In the genomic region with DNA sequence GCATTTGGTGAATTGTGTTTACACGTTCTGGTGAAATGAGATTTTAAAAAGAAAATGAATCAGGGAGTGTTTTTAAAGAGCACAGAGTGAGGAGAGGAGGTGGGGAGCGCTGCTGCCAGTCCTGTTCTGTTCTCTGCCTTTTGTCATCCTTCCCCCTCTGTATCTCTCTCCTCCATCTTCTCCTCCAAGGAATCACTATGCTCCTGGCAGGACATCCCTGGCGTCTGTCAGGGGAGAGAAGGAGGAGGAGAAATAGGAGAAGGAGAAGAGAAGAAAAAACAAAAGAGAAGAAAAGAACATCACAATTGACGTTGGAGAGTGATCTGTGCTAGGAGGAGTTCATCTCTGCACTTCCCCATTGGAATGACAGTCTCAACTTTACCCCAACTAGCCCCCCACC, we compare ENCODE assay signal across 17 cellular contexts.
A peak's percentile ranks its signal among the peaks of the same experiment; 100 is the strongest.
DNase-seq lines count a peak whose midpoint lies in the region; ATAC-seq and TF ChIP-seq lines count a peak whose summit lies in the region.
"Had no signal": no experiment of that assay in that cellular context is flagged by ENCODE, and none has a peak within 500 bp of the region (broad histone marks: within the 10 kb centered on the region; RNA-seq: fewer than 3 reads in every experiment).

No MANE protein-coding gene starts in this region.

- intact Hi-C loops in PC-9 (cut with micrococcal nuclease; ENCODE audit: unreplicated experiment): loop anchor here (2.0 kb wide), 1 partner anchor 222 kb away; no protein-coding TSS in a partner anchor
- intact Hi-C loops in esophagus muscularis mucosa (cut with DNase I): loop anchor here (5.0 kb wide), 1 partner anchor 82 kb away; no protein-coding TSS in a partner anchor
- intact Hi-C loops in transverse colon (cut with DNase I; ENCODE audit: low total_unique reads): no loop called here

- H3K27me3 ChIP-seq in PC-9 (ENCODE audit: insufficient read depth, low read depth) (no peaks in the 10 kb centered on the region), esophagus muscularis mucosa (no peaks in the 10 kb centered on the region), neural progenitor cell (no peaks in the 10 kb centered on the region), transverse colon (no peaks in the 10 kb centered on the region)
- H3K27me3 ChIP-seq: BLaER1 treated with 17β-estradiol and CSF1 and Interleukin-3, amounts not matched to agents 10 nM and 100 nM; SJSA1 had no signal

- H3K27ac ChIP-seq in PC-9: peak overlapping the region; percentile 69
- peak overlapping the region; percentile 75 to 85 (median 78) for H3K27ac ChIP-seq in esophagus muscularis mucosa (replicated peaks in 1 of 4)
- no peak overlapping the region for H3K27ac ChIP-seq in neural progenitor cell
- H3K27ac ChIP-seq in transverse colon: peak overlapping the region; percentile 37 to 76 (median 72)
- H3K27ac ChIP-seq: BLaER1 treated with 17β-estradiol and CSF1 and Interleukin-3, amounts not matched to agents 10 nM and 100 nM; SJSA1 had no signal

- H3K27ac Mint-ChIP-seq in neural progenitor cell: peak overlapping the region; percentile 90
- H3K27ac Mint-ChIP-seq: natural killer cell treated with Interleukin-12 subunit alpha and Interleukin-12 subunit beta and Interleukin-15 and Interleukin-18, amount 100 ng/mL, for 72 hours; stimulated activated naive CD8-positive, alpha-beta T cell treated with anti-CD3 and anti-CD28 coated beads, Interleukin-15, Interleukin-2, amounts not matched to agents 100 ng/mL and 50 ng/mL, for 24 hours had no signal

- no peak overlapping the region for H3K9ac ChIP-seq in neural progenitor cell
- H3K9ac ChIP-seq: BLaER1 treated with 17β-estradiol and CSF1 and Interleukin-3, amounts not matched to agents 10 nM and 100 nM had no signal

- peaks cover 22% of the 10 kb centered on the region for H3K4me1 Mint-ChIP-seq in neural progenitor cell

- H3K36me3 ChIP-seq in PC-9 (ENCODE audit: low read depth): 0 out of 2 replicates have a peak, but pooled peaks cover 6% of the 10 kb centered on the region
- H3K36me3 ChIP-seq in esophagus muscularis mucosa: no peaks in the 10 kb centered on the region
- no peaks in the 10 kb centered on the region for H3K36me3 ChIP-seq in neural progenitor cell
- no peaks in the 10 kb centered on the region for H3K36me3 ChIP-seq in transverse colon
- H3K36me3 ChIP-seq: BLaER1 treated with 17β-estradiol and CSF1 and Interleukin-3, amounts not matched to agents 10 nM and 100 nM; SJSA1 had no signal

- BruUV-seq in PC-9 (replicated peaks; lab: Mats Ljungman, UMichigan): no TSS peak

- TF ChIP-seq EP300 in esophagus muscularis mucosa (IDR thresholded peaks at IDR 0.05) (no peak), transverse colon (IDR thresholded peaks at IDR 0.05; ENCODE audit: low read depth) (no peak)

- H3K9me3 ChIP-seq in PC-9 (ENCODE audit: insufficient read depth, low read depth) (peaks cover 8% of the 10 kb centered on the region; the same call in 1 of the 2 replicates), esophagus muscularis mucosa (no peaks in the 10 kb centered on the region), neural progenitor cell (ENCODE audit: low read depth) (no peaks in the 10 kb centered on the region), transverse colon (no peaks in the 10 kb centered on the region)
- H3K9me3 ChIP-seq: SJSA1 had no signal

- H4K20me1 ChIP-seq in PC-9 (ENCODE audit: insufficient read depth) (no peaks in the 10 kb centered on the region), neural progenitor cell (ENCODE audit: low read depth) (no peaks in the 10 kb centered on the region)
- H4K20me1 ChIP-seq: BLaER1 treated with 17β-estradiol and CSF1 and Interleukin-3, amounts not matched to agents 10 nM and 100 nM had no signal

- POLR2A ChIA-PET in PC-9 (lab: Charles Lee; ENCODE audit: unreplicated experiment): interaction anchor here (0.6 kb wide), 1 partner anchor 301 kb away, joined by 7 read pairs; no protein-coding TSS in a partner anchor

- H3K9me2 ChIP-seq in PC-9 (ENCODE audit: insufficient read depth): no peaks in the 10 kb centered on the region

- peaks cover 32% of the 10 kb centered on the region for H3F3A ChIP-seq in PC-9 (ENCODE audit: insufficient read depth, low read depth)
- peaks cover 11% of the 10 kb centered on the region for H3F3A ChIP-seq in neural progenitor cell (ENCODE audit: low read depth)

- no peaks in the 10 kb centered on the region for H3K36me3 Mint-ChIP-seq in neural progenitor cell
- H3K36me3 Mint-ChIP-seq: natural killer cell treated with Interleukin-12 subunit alpha and Interleukin-12 subunit beta and Interleukin-15 and Interleukin-18, amount 100 ng/mL, for 72 hours had no signal

- no peak overlapping the region for H3K4me3 ChIP-seq in PC-9
- no peak overlapping the region for H3K4me3 ChIP-seq in esophagus muscularis mucosa
- H3K4me3 ChIP-seq in neural progenitor cell: no peak overlapping the region
- H3K4me3 ChIP-seq in transverse colon: no peak overlapping the region
- H3K4me3 ChIP-seq: BLaER1 treated with 17β-estradiol and CSF1 and Interleukin-3, amounts not matched to agents 10 nM and 100 nM; GM12878; SJSA1; skin epidermis had no signal

- peaks cover 7% of the 10 kb centered on the region for H3K27me3 Mint-ChIP-seq in neural progenitor cell (ENCODE audit: insufficient read depth, low read depth)
- H3K27me3 Mint-ChIP-seq: natural killer cell treated with Interleukin-12 subunit alpha and Interleukin-12 subunit beta and Interleukin-15 and Interleukin-18, amount 100 ng/mL, for 72 hours; stimulated activated naive CD8-positive, alpha-beta T cell treated with anti-CD3 and anti-CD28 coated beads, Interleukin-15, Interleukin-2, amounts not matched to agents 100 ng/mL and 50 ng/mL, for 24 hours had no signal

- H3K79me2 ChIP-seq in PC-9 (ENCODE audit: low read depth) (no peaks in the 10 kb centered on the region), neural progenitor cell (ENCODE audit: low read depth) (no peaks in the 10 kb centered on the region)

- TF ChIP-seq CTCF in PC-9 (conservative IDR thresholded peaks at IDR 0.05) (no peak), esophagus muscularis mucosa (IDR thresholded peaks at IDR 0.05) (no peak), neural progenitor cell (IDR thresholded peaks at IDR 0.05) (no peak), transverse colon (IDR thresholded peaks at IDR 0.05) (no peak), GM10266 (IDR thresholded peaks at IDR 0.05; ENCODE audit: control insufficient read depth, insufficient read depth, low read depth, missing control alignments) (no peak)

- H3K4me2 ChIP-seq in PC-9 (peak overlapping the region; percentile 43), neural progenitor cell (peak overlapping the region; percentile 58)
- H3K4me2 ChIP-seq: BLaER1 treated with 17β-estradiol and CSF1 and Interleukin-3, amounts not matched to agents 10 nM and 100 nM had no signal

- WGBS in esophagus muscularis mucosa: 37% methylated on average over 4 of the region's 4 CpGs
- 61 to 73% methylated on average over 4 of the region's 4 CpGs for WGBS in transverse colon (ENCODE audit: low coverage in 1 of 2), 2 donors

- CTCF ChIA-PET in PC-9 (lab: Charles Lee): no interaction called here

- H3K4me1 ChIP-seq in PC-9 (replicated peaks; ENCODE audit: insufficient read depth) (peaks cover 56% of the 10 kb centered on the region), esophagus muscularis mucosa (peaks cover 18 to 88% (median 83%) of the 10 kb centered on the region in 4 donors), neural progenitor cell (peaks cover 16% of the 10 kb centered on the region), transverse colon (peaks cover 0 to 32% (median 8%) of the 10 kb centered on the region in 4 donors)

- DNase-seq in PC-9 (no peak), esophagus muscularis mucosa (ENCODE audit: extremely low spot score) (no peak), neural progenitor cell (ENCODE audit: low spot score) (no peak), transverse colon (no peak), AG08396 (ENCODE audit: low spot score) (no peak), GM10266 (ENCODE audit: extremely low spot score) (no peak)
- DNase-seq: activated CD4-positive, alpha-beta T cell treated with anti-CD3 and anti-CD28 coated beads, Interleukin-2, amount 50 U/mL, for 4 hours; hippocampal formation; NCI-H2171 had no signal

- no peak overlapping the region for H2AFZ ChIP-seq in PC-9
- peak overlapping the region; percentile 95 for H2AFZ ChIP-seq in neural progenitor cell (replicated peaks)

- TF ChIP-seq POLR2A in esophagus muscularis mucosa (IDR thresholded peaks at IDR 0.05; ENCODE audit: low read depth): no peak
- no peak for TF ChIP-seq POLR2A in transverse colon (IDR thresholded peaks at IDR 0.05)

- in situ Hi-C loops in transverse colon (cut with MboI; ENCODE audit: low pct_ligation_motif_present in 1 of 4, low pct_unique_long_range_greater_than_20kb in 1 of 4, low sequenced_read_pairs in 3 of 4): no loop called here

- H3K9me3 Mint-ChIP-seq in neural progenitor cell: no peaks in the 10 kb centered on the region
- H3K9me3 Mint-ChIP-seq: natural killer cell treated with Interleukin-12 subunit alpha and Interleukin-12 subunit beta and Interleukin-15 and Interleukin-18, amount 100 ng/mL, for 72 hours; stimulated activated naive CD8-positive, alpha-beta T cell treated with anti-CD3 and anti-CD28 coated beads, Interleukin-15, Interleukin-2, amounts not matched to agents 100 ng/mL and 50 ng/mL, for 24 hours had no signal

- no peak overlapping the region for H3K4me3 Mint-ChIP-seq in neural progenitor cell
- H3K4me3 Mint-ChIP-seq: natural killer cell treated with Interleukin-12 subunit alpha and Interleukin-12 subunit beta and Interleukin-15 and Interleukin-18, amount 100 ng/mL, for 72 hours; stimulated activated naive CD8-positive, alpha-beta T cell treated with anti-CD3 and anti-CD28 coated beads, Interleukin-15, Interleukin-2, amounts not matched to agents 100 ng/mL and 50 ng/mL, for 24 hours had no signal

- ATAC-seq in GM21381 (IDR thresholded peaks at IDR 0.05; ENCODE audit: unreplicated experiment): no peak
- ATAC-seq in GM18907 (IDR thresholded peaks at IDR 0.05; ENCODE audit: unreplicated experiment): no peak
- ATAC-seq: GM12878; natural killer cell treated with Interleukin-12 subunit alpha and Interleukin-12 subunit beta and Interleukin-15 and Interleukin-18, amount 100 ng/mL, for 72 hours had no signal
